Comparison of ENCODE assay signal across 10 cellular contexts in genomic region chr18:26575865-26576217, GRCh38. TPM values are rescaled to one million over a fixed set of nuclear protein-coding genes. Genes with fewer than 3 reads are reported as not detected.
DNase-seq lines count a peak whose midpoint lies in the region; ATAC-seq and TF ChIP-seq lines count a peak whose summit lies in the region.
"Had no signal": no experiment of that assay in that cellular context is flagged by ENCODE, and none has a peak within 500 bp of the region (broad histone marks: within the 10 kb centered on the region; RNA-seq: fewer than 3 reads in every experiment).

No MANE protein-coding gene starts in this region.

- no peak for TF ChIP-seq POLR2A in uterus (IDR thresholded peaks at IDR 0.05)

- H3K36me3 ChIP-seq in mucosa of stomach (ENCODE audit: control insufficient read depth, insufficient read depth, low read length) = no peaks in the 10 kb centered on the region
- H3K36me3 ChIP-seq in uterus = no peaks in the 10 kb centered on the region

- peaks cover 5% of the 10 kb centered on the region for H3K4me1 Mint-ChIP-seq in stimulated activated naive CD8-positive, alpha-beta T cell treated with anti-CD3 and anti-CD28 coated beads, Interleukin-15, amount 100 ng/mL, for 72 hours
- H3K4me1 Mint-ChIP-seq in brain = peaks cover 27% of the 10 kb centered on the region

- H3K4me3 Mint-ChIP-seq in stimulated activated naive CD8-positive, alpha-beta T cell treated with anti-CD3 and anti-CD28 coated beads, Interleukin-15, amount 100 ng/mL, for 72 hours = peak overlapping the region; percentile 48 to 66
- H3K4me3 Mint-ChIP-seq in brain = peak overlapping the region; percentile 81 to 88 (median 85)
- H3K4me3 Mint-ChIP-seq: CD4-positive, alpha-beta T cell had no signal

- peaks cover 61% of the 10 kb centered on the region for H3K27me3 Mint-ChIP-seq in stimulated activated naive CD8-positive, alpha-beta T cell treated with anti-CD3 and anti-CD28 coated beads, Interleukin-15, amount 100 ng/mL, for 72 hours
- peaks cover 18% of the 10 kb centered on the region for H3K27me3 Mint-ChIP-seq in brain

- H3K9me3 Mint-ChIP-seq in stimulated activated naive CD8-positive, alpha-beta T cell treated with anti-CD3 and anti-CD28 coated beads, Interleukin-15, amount 100 ng/mL, for 72 hours = no peaks in the 10 kb centered on the region
- H3K9me3 Mint-ChIP-seq in brain = no peaks in the 10 kb centered on the region
- H3K9me3 Mint-ChIP-seq: activated naive CD4-positive, alpha-beta T cell treated with anti-CD3 and anti-CD28 coated beads, Interleukin-2, amount 50 U/mL, for 24 hours; CD4-positive, alpha-beta T cell had no signal

- peak overlapping the region; percentile 27 for H3K4me3 ChIP-seq in mucosa of stomach (ENCODE audit: low read length)
- H3K4me3 ChIP-seq in uterus = peak overlapping the region in 1 of 2 donors; percentile 41

- H3K27ac Mint-ChIP-seq in stimulated activated naive CD8-positive, alpha-beta T cell treated with anti-CD3 and anti-CD28 coated beads, Interleukin-15, amount 100 ng/mL, for 72 hours = no peak overlapping the region
- H3K27ac Mint-ChIP-seq in brain = peak overlapping the region in 2 of 5 experiments; percentile 68 to 71
- H3K27ac Mint-ChIP-seq: activated naive CD4-positive, alpha-beta T cell treated with anti-CD3 and anti-CD28 coated beads, Interleukin-2, amount 50 U/mL, for 24 hours; CD4-positive, alpha-beta T cell had no signal

- H3K4me1 ChIP-seq in mucosa of stomach (ENCODE audit: control insufficient read depth, insufficient read depth, low read length) = peaks cover 23% of the 10 kb centered on the region
- H3K4me1 ChIP-seq in uterus = no peaks in the 10 kb centered on the region

- in situ Hi-C loops in GM13977 (cut with MboI; ENCODE audit: low pct_unique_long_range_greater_than_20kb, low sequenced_read_pairs, unreplicated experiment) = no loop called here

- no peak for TF ChIP-seq CTCF in brain (conservative IDR thresholded peaks at IDR 0.05)
- TF ChIP-seq CTCF in GM13977 (IDR thresholded peaks at IDR 0.05; ENCODE audit: extremely low read depth, insufficient read depth, missing control alignments) = no peak
- no peak for TF ChIP-seq CTCF in uterus (IDR thresholded peaks at IDR 0.05)

- no peak for DNase-seq in stimulated activated naive CD8-positive, alpha-beta T cell treated with anti-CD3 and anti-CD28 coated beads, Interleukin-15, amount 100 ng/mL, for 72 hours
- no peak for DNase-seq in stimulated activated naive CD8-positive, alpha-beta T cell treated with anti-CD3 and anti-CD28 coated beads, Interleukin-15, Interleukin-2, amounts not matched to agents 100 U/mL and 50 U/mL, for 24 hours
- DNase-seq in GM13977 (ENCODE audit: low spot score) (no peak), uterus (no peak), NCI-H2171 (lab: John Stamatoyannopoulos, UW) (no peak)
- DNase-seq: CD4-positive, alpha-beta T cell had no signal

- no peak overlapping the region for H3K27ac ChIP-seq in uterus

- intact Hi-C loops in uterus (cut with DNase I; ENCODE audit: low total_unique reads) = no loop called here

- no peaks in the 10 kb centered on the region for H3K36me3 Mint-ChIP-seq in brain
- H3K36me3 Mint-ChIP-seq: activated naive CD4-positive, alpha-beta T cell treated with anti-CD3 and anti-CD28 coated beads, Interleukin-2, amount 50 U/mL, for 24 hours had no signal

- ATAC-seq in stimulated activated naive CD8-positive, alpha-beta T cell treated with anti-CD3 and anti-CD28 coated beads, Interleukin-15, amount 100 ng/mL, for 72 hours = no peak
- ATAC-seq in stimulated activated naive CD8-positive, alpha-beta T cell treated with anti-CD3 and anti-CD28 coated beads, Interleukin-15, Interleukin-2, amounts not matched to agents 100 U/mL and 50 U/mL, for 24 hours = no peak
- no peak for ATAC-seq in HG02610 (IDR thresholded peaks at IDR 0.05; ENCODE audit: unreplicated experiment)

- H3K9me3 ChIP-seq in mucosa of stomach (ENCODE audit: control insufficient read depth, low read length) (no peaks in the 10 kb centered on the region), uterus (no peaks in the 10 kb centered on the region)

- peaks cover 3% of the 10 kb centered on the region for H3K27me3 ChIP-seq in mucosa of stomach (ENCODE audit: control insufficient read depth, insufficient read depth, low read length)
- H3K27me3 ChIP-seq in uterus = no peaks in the 10 kb centered on the region

- peak overlapping the region; percentile 58 for H3K9ac ChIP-seq in mucosa of stomach (ENCODE audit: low read length)

RNA-seq across cellular contexts. Expression of gene KCTD1, which starts 27.5 kb away (rescaled TPM):
- polyA plus RNA-seq in brain (ENCODE audit: insufficient read depth, low read depth, low replicate concordance) = 27.6 TPM
- total RNA-seq in uterus = 10 to 100 TPM in 2 of 4 donors, 1 to 10 TPM in 2; 1.2 to 41.3 (median 11.7) TPM
